ENCODE assay signal across 8 cellular contexts in genomic region chr7:44847509-44847919, GRCh38.
DNase-seq lines count a peak whose midpoint lies in the region; ATAC-seq lines count a peak whose summit lies in the region.

No MANE protein-coding gene starts in this region.

- DNase-seq in ACHN (peak; percentile 90), NCI-H2196 treated with DMSO at 0.1 percent for 48 hours (lab: John Stamatoyannopoulos, UW; ENCODE audit: unreplicated experiment) (peak; percentile 85), cerebellar cortex (ENCODE audit: low spot score) (peak; percentile 80), kidney glomerular epithelial cell (lab: John Stamatoyannopoulos, UW) (peak; percentile 80)
- peak; percentile 82 for DNase-seq in activated CD4-positive, alpha-beta T cell treated with anti-CD3 and anti-CD28 coated beads for 1 hour
- peak; percentile 87 for DNase-seq in stimulated activated CD4-positive, alpha-beta T cell treated with anti-CD3 and anti-CD28 coated beads, Interleukin-15, amount 100 ng/mL, for 24 hours

- in situ Hi-C loops in ACHN (cut with HindIII; ENCODE audit: low pct_ligation_motif_present, low pct_unique_long_range_greater_than_20kb, low sequenced_read_pairs), result loop anchor here (25.0 kb wide), 1 partner anchor 260 kb away; the partner anchor contains the start of gene TMED4

- ATAC-seq in GM18858 (IDR thresholded peaks at IDR 0.05; ENCODE audit: unreplicated experiment) (peak; percentile 42), HG03095 (IDR thresholded peaks at IDR 0.05; ENCODE audit: unreplicated experiment) (peak; percentile 63)

Comparison
In these comparisons a context has a peak if more than half of its experiments do, and no peak if none do; other contexts are left out.
1. Peak in every context shown above with its lines: DNase-seq and ATAC-seq.